In the genomic region with DNA sequence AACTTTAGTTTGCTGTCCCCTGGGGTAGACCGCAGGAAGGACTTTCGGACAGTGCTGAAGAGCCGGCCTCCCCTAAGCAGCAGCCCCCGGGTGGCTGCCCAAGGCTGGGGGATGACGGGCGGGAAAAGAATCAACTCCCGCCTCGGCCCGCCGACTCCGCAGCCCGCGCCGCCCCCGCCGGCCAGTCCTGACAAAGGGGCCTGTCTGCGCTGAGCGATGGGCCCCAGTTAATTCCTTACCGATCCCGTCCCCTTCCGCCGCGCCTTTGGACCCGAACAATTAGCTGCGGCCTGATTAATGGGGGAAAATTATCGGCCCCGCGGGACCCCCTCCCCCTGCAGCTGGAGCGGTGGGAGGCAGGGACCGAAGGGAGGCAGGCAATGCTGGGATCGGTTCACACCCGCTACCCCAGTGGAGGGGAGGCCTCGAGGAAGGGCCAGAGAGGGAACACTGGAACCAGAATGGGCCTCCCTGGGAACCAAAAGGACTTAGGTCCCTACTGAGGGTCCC, we compare ENCODE assay signal across 1 cellular context.
TF ChIP-seq lines count a peak whose summit lies in the region.

No MANE protein-coding gene starts in this region.

TF ChIP-seq in WTC11, 78 proteins besides CTCF, POLR2A, EP300 and RAD21 (continued from another document):
- TF ChIP-seq, protein P1, sequence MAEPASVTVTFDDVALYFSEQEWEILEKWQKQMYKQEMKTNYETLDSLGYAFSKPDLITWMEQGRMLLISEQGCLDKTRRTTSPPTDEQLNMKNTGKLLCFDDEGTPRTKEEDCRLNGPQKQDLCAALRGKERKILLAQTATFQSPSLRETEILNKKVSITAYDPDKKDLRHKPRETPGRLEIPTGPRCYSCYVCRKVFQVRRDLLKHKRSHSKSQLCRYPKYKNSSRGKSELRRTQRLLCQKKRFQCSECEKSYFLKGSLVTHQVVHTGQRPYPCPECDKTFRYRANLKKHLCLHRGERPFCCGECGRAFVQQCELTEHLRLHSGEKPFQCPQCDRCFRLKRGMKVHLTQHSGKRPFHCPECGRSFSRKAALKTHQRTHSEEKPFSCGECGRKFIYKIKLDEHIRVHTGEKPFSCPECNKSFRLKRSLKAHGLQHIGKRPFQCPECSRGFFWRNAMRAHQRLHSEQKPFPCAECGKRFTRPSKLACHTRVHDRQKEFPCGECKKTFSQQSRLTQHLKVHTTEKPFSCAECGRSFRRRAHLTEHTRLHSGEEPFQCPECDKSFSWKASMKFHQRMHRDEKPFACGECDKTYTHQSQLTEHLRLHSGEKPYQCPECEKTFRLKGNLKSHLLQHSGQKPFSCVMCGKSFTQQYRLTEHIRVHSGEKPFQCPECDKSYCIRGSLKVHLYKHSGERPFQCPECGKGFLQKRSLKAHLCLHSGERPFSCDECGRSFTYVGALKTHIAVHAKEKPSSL (CRISPR knock-in tag; conservative IDR thresholded peaks at IDR 0.05): no peak
- TF ChIP-seq NFYB (CRISPR knock-in tag; conservative IDR thresholded peaks at IDR 0.05; ENCODE audit: low read depth) (no peak), ZNF263 (CRISPR knock-in tag; IDR thresholded peaks at IDR 0.05; ENCODE audit: low read depth) (no peak)
